In genomic region chr7:99616359-99617186, GRCh38 we compare ENCODE assay signal across 8 cellular contexts. TPM values are rescaled to one million over a fixed set of nuclear protein-coding genes. Genes with fewer than 3 reads are reported as not detected.
A peak's percentile ranks its signal among the peaks of the same experiment; 100 is the strongest.
DNase-seq lines count a peak whose midpoint lies in the region; ATAC-seq, FAIRE-seq and TF ChIP-seq lines count a peak whose summit lies in the region.

ZSCAN25 (plus strand) TSS chr7:99616946; CDS start chr7:99619607, 2,661 bp downstream.

- no peaks in the 10 kb centered on the region for H3K9me3 ChIP-seq in HUES64 (ENCODE audit: insufficient read depth, low read depth, low read length)
- no peaks in the 10 kb centered on the region for H3K9me3 ChIP-seq in OCI-LY3 (ENCODE audit: insufficient read depth, low read length)
- H3K9me3 ChIP-seq in mucosa of descending colon, result no peaks in the 10 kb centered on the region

- H3K27me3 ChIP-seq in HUES64 (ENCODE audit: insufficient read depth, low read length), result no peaks in the 10 kb centered on the region
- no peaks in the 10 kb centered on the region for H3K27me3 ChIP-seq in OCI-LY3 (ENCODE audit: low read depth, low read length)

- ATAC-seq in GM21390 (IDR thresholded peaks at IDR 0.05; ENCODE audit: unreplicated experiment) (peak; percentile 96), mucosa of descending colon (peak; percentile 99)

- H3K9ac ChIP-seq in HUES64 (ENCODE audit: low read depth, low read length), result peak within 1 kb of the TSS; percentile 94
- peak within 1 kb of the TSS; percentile 87 for H3K9ac ChIP-seq in OCI-LY3 (ENCODE audit: low read length)

- DNase-seq in D721Med (ENCODE audit: insufficient read length, low spot score) (peak; percentile 83), activated T-cell treated with anti-CD3 and anti-CD28 coated beads for 1 hour (ENCODE audit: low read depth) (peak; percentile 78), epithelial cell of prostate (ENCODE audit: low read depth, low spot score) (peak; percentile 66), mucosa of descending colon (peak; percentile 93)
- peak; percentile 76 for DNase-seq in stimulated activated CD8-positive, alpha-beta memory T cell treated with anti-CD3 and anti-CD28 coated beads, Interleukin-4, amount 100 ng/mL, for 24 hours (ENCODE audit: low read depth)

- peak; percentile 58 for TF ChIP-seq CTCF in D721Med (IDR thresholded peaks at IDR 0.05; ENCODE audit: insufficient read depth, missing control alignments)
- peak; percentile 51 for TF ChIP-seq CTCF in OCI-LY3 (IDR thresholded peaks at IDR 0.05; ENCODE audit: low read depth, low read length)
- no peak for TF ChIP-seq CTCF in mucosa of descending colon (IDR thresholded peaks at IDR 0.05)

- intact Hi-C loops in mucosa of descending colon (cut with DNase I, micrococcal nuclease), result no loop called here

- no peaks in the 10 kb centered on the region for H4K20me1 ChIP-seq in OCI-LY3 (ENCODE audit: insufficient read depth, low read length)

- H3K79me2 ChIP-seq in OCI-LY3 (ENCODE audit: low read length), result peaks cover 22% of the 10 kb centered on the region

- H3K36me3 ChIP-seq in HUES64 (ENCODE audit: insufficient read depth, low read length), result peaks cover 35% of the 10 kb centered on the region
- peaks cover 29% of the 10 kb centered on the region for H3K36me3 ChIP-seq in OCI-LY3 (replicated peaks; ENCODE audit: low read depth, low read length)
- H3K36me3 ChIP-seq in mucosa of descending colon (ENCODE audit: low read depth), result no peaks in the 10 kb centered on the region

- H3K4me2 ChIP-seq in OCI-LY3 (ENCODE audit: low read length), result peak within 1 kb of the TSS; percentile 79

- H3K27ac ChIP-seq in HUES64 (ENCODE audit: low read depth, low read length), result peak within 1 kb of the TSS; percentile 79
- H3K27ac ChIP-seq in OCI-LY3 (ENCODE audit: low read length), result peak within 1 kb of the TSS; percentile 38
- peak within 1 kb of the TSS; percentile 78 for H3K27ac ChIP-seq in epithelial cell of prostate

- H3K4me1 ChIP-seq in HUES64 (ENCODE audit: insufficient read depth, low read length) (peaks cover 13% of the 10 kb centered on the region; the same call in 1 of the 2 replicates), OCI-LY3 (ENCODE audit: low read length) (peaks cover 10% of the 10 kb centered on the region), mucosa of descending colon (ENCODE audit: low read depth) (peaks cover 7% of the 10 kb centered on the region)

- under 1% methylated on average over 59 of the region's 59 CpGs for WGBS in HUES64

- H2AFZ ChIP-seq in OCI-LY3 (ENCODE audit: low read depth, low read length), result peak within 1 kb of the TSS; percentile 100

- FAIRE-seq in D721Med (lab: Jason Lieb, UNC), result no peak

- H3K4me3 ChIP-seq in HUES64 (ENCODE audit: low read length), result peak within 1 kb of the TSS; percentile 67
- H3K4me3 ChIP-seq in OCI-LY3 (ENCODE audit: low read length), result peak within 1 kb of the TSS; percentile 96
- peak within 1 kb of the TSS; percentile 93 for H3K4me3 ChIP-seq in mucosa of descending colon

RNA-seq across cellular contexts. Expression of gene ZSCAN25, which starts in this region (rescaled TPM):
- 8.9 TPM for polyA plus RNA-seq in HUES64 (2013, experiment 1 of 2)
- 9.2 TPM for polyA plus RNA-seq in HUES64 (2013, experiment 2 of 2)
- total RNA-seq in mucosa of descending colon, result 10 to 100 TPM; 11.9 to 20.0 (median 18.5) TPM

Comparison
In these comparisons a context has a peak if more than half of its experiments do, and no peak if none do; other contexts are left out.
1. Peak in every context shown above with its lines: DNase-seq, ATAC-seq, H3K4me3 ChIP-seq and H3K27ac ChIP-seq.